ENCODE assay signal across 9 cellular contexts in genomic region chr10:74888947-74889661, GRCh38.
DNase-seq lines count a peak whose midpoint lies in the region; ATAC-seq, FAIRE-seq and TF ChIP-seq lines count a peak whose summit lies in the region.
"Had no signal": no experiment of that assay in that cellular context is flagged by ENCODE, and none has a peak within 500 bp of the region (broad histone marks: within the 10 kb centered on the region; RNA-seq: fewer than 3 reads in every experiment).

No MANE protein-coding gene starts in this region.

- H3K4me1 Mint-ChIP-seq in activated CD8-positive, alpha-beta T cell treated with anti-CD3 and anti-CD28 coated beads for 36 hours (ENCODE audit: low read depth), result peaks cover 39% of the 10 kb centered on the region
- peaks cover 20% of the 10 kb centered on the region for H3K4me1 Mint-ChIP-seq in activated CD8-positive, alpha-beta T cell treated with anti-CD3 and anti-CD28 coated beads, Interleukin-2, amount 10 ng/mL, durations not matched to agents 7 days and 5 days (ENCODE audit: low read depth)

- H3K4me3 ChIP-seq in fibroblast of the aortic adventitia (ENCODE audit: low read depth, low read length) (no peak overlapping the region), retinal pigment epithelial cell (ENCODE audit: low read length) (no peak overlapping the region)

- peak overlapping the region; percentile 30 for H3K27ac Mint-ChIP-seq in activated CD8-positive, alpha-beta T cell treated with anti-CD3 and anti-CD28 coated beads for 36 hours
- H3K27ac Mint-ChIP-seq in activated CD8-positive, alpha-beta T cell treated with anti-CD3 and anti-CD28 coated beads, Interleukin-2, amount 10 ng/mL, durations not matched to agents 7 days and 5 days, result no peak overlapping the region

- POLR2A ChIA-PET in activated CD8-positive, alpha-beta T cell treated with anti-CD3 and anti-CD28 coated beads for 36 hours (lab: Charles Lee), result no interaction called here
- POLR2A ChIA-PET in activated CD8-positive, alpha-beta T cell treated with anti-CD3 and anti-CD28 coated beads, Interleukin-2, amount 10 ng/mL, durations not matched to agents 7 days and 5 days (lab: Charles Lee), result no interaction called here

- CTCF ChIA-PET in activated CD8-positive, alpha-beta T cell treated with anti-CD3 and anti-CD28 coated beads for 36 hours (lab: Charles Lee), result interaction anchor here (0.6 to 1.3 kb wide), 4 partner anchors 9 to 132 kb away, joined by 3 to 7 read pairs (median 4); no protein-coding TSS in a partner anchor
- CTCF ChIA-PET in activated CD8-positive, alpha-beta T cell treated with anti-CD3 and anti-CD28 coated beads, Interleukin-2, amount 10 ng/mL, durations not matched to agents 7 days and 5 days (lab: Charles Lee), result interaction anchor here (0.9 to 5.9 kb wide), 5 partner anchors 9 to 150 kb away, joined by 3 to 27 read pairs (median 4); no protein-coding TSS in a partner anchor

- TF ChIP-seq CTCF in activated CD8-positive, alpha-beta T cell treated with anti-CD3 and anti-CD28 coated beads for 36 hours (IDR thresholded peaks at IDR 0.05), result no peak
- TF ChIP-seq CTCF in fibroblast of the aortic adventitia (IDR thresholded peaks at IDR 0.05; ENCODE audit: insufficient read depth, low read length), result peak; percentile 6
- peak; percentile 32 for TF ChIP-seq CTCF in retinal pigment epithelial cell (conservative IDR thresholded peaks at IDR 0.05; ENCODE audit: low read depth, low read length)

- FAIRE-seq in GM12892 (lab: Jason Lieb, UNC), result no peak

- no peak for TF ChIP-seq POLR2A in GM12892 (IDR thresholded peaks at IDR 0.05; ENCODE audit: low read depth, low read length)

- peak; percentile 27 for ATAC-seq in activated CD8-positive, alpha-beta T cell treated with anti-CD3 and anti-CD28 coated beads for 36 hours
- no peak for ATAC-seq in activated CD8-positive, alpha-beta T cell treated with anti-CD3 and anti-CD28 coated beads, Interleukin-2, amount 10 ng/mL, durations not matched to agents 7 days and 5 days

- no peaks in the 10 kb centered on the region for H3K9me3 Mint-ChIP-seq in activated CD8-positive, alpha-beta T cell treated with anti-CD3 and anti-CD28 coated beads for 36 hours
- H3K9me3 Mint-ChIP-seq in activated CD8-positive, alpha-beta T cell treated with anti-CD3 and anti-CD28 coated beads, Interleukin-2, amount 10 ng/mL, durations not matched to agents 7 days and 5 days (ENCODE audit: insufficient read depth), result no peaks in the 10 kb centered on the region

- intact Hi-C loops in activated CD8-positive, alpha-beta T cell treated with anti-CD3 and anti-CD28 coated beads for 36 hours (cut with micrococcal nuclease), result no loop called here

- no peak overlapping the region for H3K4me3 Mint-ChIP-seq in activated CD8-positive, alpha-beta T cell treated with anti-CD3 and anti-CD28 coated beads for 36 hours
- H3K4me3 Mint-ChIP-seq in activated CD8-positive, alpha-beta T cell treated with anti-CD3 and anti-CD28 coated beads, Interleukin-2, amount 10 ng/mL, durations not matched to agents 7 days and 5 days, result no peak overlapping the region

- DNase-seq in activated CD8-positive, alpha-beta T cell treated with anti-CD3 and anti-CD28 coated beads for 36 hours, result peak; percentile 14
- no peak for DNase-seq in activated CD8-positive, alpha-beta T cell treated with anti-CD3 and anti-CD28 coated beads, Interleukin-2, amount 10 ng/mL, durations not matched to agents 7 days and 5 days
- DNase-seq in NCI-H446 treated with DMSO at 0.1 percent for 48 hours (lab: John Stamatoyannopoulos, UW) (peak; percentile 20), fibroblast of the aortic adventitia (ENCODE audit: low read depth) (peak; percentile 20), retinal pigment epithelial cell (ENCODE audit: low read depth) (no peak), SW 1271 (lab: John Stamatoyannopoulos, UW) (no peak), HuH-7 (ENCODE audit: low spot score) (no peak), GM12892 (ENCODE audit: insufficient read length) (no peak)
- DNase-seq: NCI-H1105 had no signal

- H3K27me3 Mint-ChIP-seq in activated CD8-positive, alpha-beta T cell treated with anti-CD3 and anti-CD28 coated beads for 36 hours, result no peaks in the 10 kb centered on the region
- no peaks in the 10 kb centered on the region for H3K27me3 Mint-ChIP-seq in activated CD8-positive, alpha-beta T cell treated with anti-CD3 and anti-CD28 coated beads, Interleukin-2, amount 10 ng/mL, durations not matched to agents 7 days and 5 days (ENCODE audit: low read depth)

- no peaks in the 10 kb centered on the region for H3K36me3 Mint-ChIP-seq in activated CD8-positive, alpha-beta T cell treated with anti-CD3 and anti-CD28 coated beads for 36 hours (ENCODE audit: low read depth)
- H3K36me3 Mint-ChIP-seq in activated CD8-positive, alpha-beta T cell treated with anti-CD3 and anti-CD28 coated beads, Interleukin-2, amount 10 ng/mL, durations not matched to agents 7 days and 5 days (ENCODE audit: low read depth), result peaks cover 8% of the 10 kb centered on the region

Comparison
In these comparisons a context has a peak if more than half of its experiments do, and no peak if none do; other contexts are left out.
1. DNase-seq: peak in activated CD8-positive, alpha-beta T cell treated with anti-CD3 and anti-CD28 coated beads for 36 hours (single experiment), NCI-H446 treated with DMSO at 0.1 percent for 48 hours (single experiment) and fibroblast of the aortic adventitia (single experiment); none in activated CD8-positive, alpha-beta T cell treated with anti-CD3 and anti-CD28 coated beads, Interleukin-2, amount 10 ng/mL, durations not matched to agents 7 days and 5 days (single experiment), retinal pigment epithelial cell (single experiment), SW 1271 (0 of 2), HuH-7 (single experiment) and GM12892 (single experiment).